ENCODE assay signal across 31 cellular contexts in the genomic region with DNA sequence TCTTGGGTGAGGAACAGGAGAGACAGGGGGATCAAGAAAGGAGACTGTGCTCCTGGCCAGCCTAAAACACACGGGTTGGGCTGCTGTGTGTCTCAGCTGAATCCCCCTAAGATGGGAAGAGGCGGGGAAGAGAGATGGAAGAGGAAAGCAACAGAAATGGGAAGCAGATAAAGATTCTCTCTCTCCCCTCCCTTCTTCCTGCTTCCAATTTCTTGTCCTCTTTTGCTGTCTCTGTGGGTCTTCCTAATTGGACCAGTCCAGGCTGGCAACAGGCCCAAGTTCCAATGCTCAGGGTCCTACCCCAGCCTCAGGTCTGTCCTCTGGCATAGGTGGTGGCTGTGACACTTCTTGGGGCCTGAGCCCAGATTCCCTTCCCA. TPM values are rescaled to one million over a fixed set of nuclear protein-coding genes. Genes with fewer than 3 reads are reported as not detected.
DNase-seq lines count a peak whose midpoint lies in the region; ATAC-seq and TF ChIP-seq lines count a peak whose summit lies in the region.
"Had no signal": no experiment of that assay in that cellular context is flagged by ENCODE, and none has a peak within 500 bp of the region (broad histone marks: within the 10 kb centered on the region; RNA-seq: fewer than 3 reads in every experiment).

No MANE protein-coding gene starts in this region.

- TF ChIP-seq CTCF in left ventricle myocardium inferior (IDR thresholded peaks at IDR 0.05; ENCODE audit: borderline replicate concordance): no peak
- no peak for TF ChIP-seq CTCF in mesothelial cell of epicardium (IDR thresholded peaks at IDR 0.05; ENCODE audit: unreplicated experiment)
- no peak for TF ChIP-seq CTCF in type B pancreatic cell (conservative IDR thresholded peaks at IDR 0.05)

- H3K9me3 Mint-ChIP-seq in mesothelial cell of epicardium (no peaks in the 10 kb centered on the region), type B pancreatic cell (no peaks in the 10 kb centered on the region)
- no peaks in the 10 kb centered on the region for H3K9me3 Mint-ChIP-seq in activated CD8-positive, alpha-beta memory T cell treated with anti-CD3 and anti-CD28 coated beads, Interleukin-2, amount 10 ng/mL, durations not matched to agents 7 days and 5 days (ENCODE audit: low read depth)
- H3K9me3 Mint-ChIP-seq: activated CD4-positive, alpha-beta T cell treated with anti-CD3 and anti-CD28 coated beads, Interleukin-2, amount 10 ng/mL, durations not matched to agents 7 days and 5 days; activated naive CD8-positive, alpha-beta T cell treated with anti-CD3 and anti-CD28 coated beads, Interleukin-2, amount 10 ng/mL, durations not matched to agents 7 days and 5 days; activated T-helper 17 cell treated with anti-CD3 and anti-CD28 coated beads, Interleukin-2, amount 50 U/mL, for 72 hours; stimulated activated effector memory CD8-positive, alpha-beta T cell treated with anti-CD3 and anti-CD28 coated beads, Interleukin-12 subunit alpha, Interleukin-12 subunit beta, amount 100 ng/mL, for 72 hours had no signal

- H3K36me3 Mint-ChIP-seq in T-helper 17 cell (ENCODE audit: low read depth) (peaks cover 2% of the 10 kb centered on the region), mesothelial cell of epicardium (no peaks in the 10 kb centered on the region), type B pancreatic cell (no peaks in the 10 kb centered on the region)
- no peaks in the 10 kb centered on the region for H3K36me3 Mint-ChIP-seq in activated CD8-positive, alpha-beta memory T cell treated with anti-CD3 and anti-CD28 coated beads, Interleukin-2, amount 10 ng/mL, durations not matched to agents 7 days and 5 days
- H3K36me3 Mint-ChIP-seq: activated naive CD8-positive, alpha-beta T cell treated with anti-CD3 and anti-CD28 coated beads, Interleukin-2, amount 10 ng/mL, durations not matched to agents 7 days and 5 days had no signal

- peak overlapping the region; percentile 89 for H3K27ac ChIP-seq in left ventricle myocardium inferior (replicated peaks)
- H3K27ac ChIP-seq: Peyer's patch had no signal

- H3K27me3 Mint-ChIP-seq in T-helper 17 cell (peaks cover 89% of the 10 kb centered on the region), mesothelial cell of epicardium (ENCODE audit: low read depth) (peaks cover 80% of the 10 kb centered on the region), type B pancreatic cell (peaks cover 76% of the 10 kb centered on the region)
- H3K27me3 Mint-ChIP-seq in activated CD8-positive, alpha-beta memory T cell treated with anti-CD3 and anti-CD28 coated beads, Interleukin-2, amount 10 ng/mL, durations not matched to agents 7 days and 5 days: peaks cover 82% of the 10 kb centered on the region

- ATAC-seq in T-helper 17 cell (no peak), GM21381 (IDR thresholded peaks at IDR 0.05; ENCODE audit: unreplicated experiment) (no peak)
- no peak for ATAC-seq in activated CD8-positive, alpha-beta memory T cell treated with anti-CD3 and anti-CD28 coated beads, Interleukin-2, amount 10 ng/mL, durations not matched to agents 7 days and 5 days
- ATAC-seq: activated T-helper 17 cell treated with anti-CD3 and anti-CD28 coated beads, Interleukin-2, amount 50 U/mL, for 72 hours; esophagus mucosa; GM12878; stimulated activated effector memory CD8-positive, alpha-beta T cell treated with anti-CD3 and anti-CD28 coated beads, Interleukin-12 subunit alpha, Interleukin-12 subunit beta, amount 100 ng/mL, for 72 hours had no signal

- peak overlapping the region; percentile 67 for H3K4me3 ChIP-seq in left ventricle myocardium inferior

- intact Hi-C loops in left ventricle myocardium inferior (cut with micrococcal nuclease) (no loop called here), cardiac septum (cut with DNase I) (loop anchor here (2.0 kb wide), 1 partner anchor 35 kb away; the partner anchor contains the start of gene ISLR)

- CTCF ChIA-PET in activated CD8-positive, alpha-beta memory T cell treated with anti-CD3 and anti-CD28 coated beads, Interleukin-2, amount 10 ng/mL, durations not matched to agents 7 days and 5 days (lab: Charles Lee): interaction anchor here (1.5 kb wide), 1 partner anchor 9 kb away, joined by 4 read pairs; no protein-coding TSS in a partner anchor

- H3K27ac Mint-ChIP-seq in T-helper 17 cell: no peak overlapping the region
- peak overlapping the region; percentile 52 for H3K27ac Mint-ChIP-seq in mesothelial cell of epicardium
- H3K27ac Mint-ChIP-seq in type B pancreatic cell: no peak overlapping the region
- H3K27ac Mint-ChIP-seq in activated CD8-positive, alpha-beta memory T cell treated with anti-CD3 and anti-CD28 coated beads, Interleukin-2, amount 10 ng/mL, durations not matched to agents 7 days and 5 days: no peak overlapping the region
- H3K27ac Mint-ChIP-seq: activated CD4-positive, alpha-beta T cell treated with anti-CD3 and anti-CD28 coated beads, Interleukin-2, amount 10 ng/mL, durations not matched to agents 7 days and 5 days; activated naive CD8-positive, alpha-beta T cell treated with anti-CD3 and anti-CD28 coated beads, Interleukin-2, amount 10 ng/mL, durations not matched to agents 7 days and 5 days; activated T-helper 17 cell treated with anti-CD3 and anti-CD28 coated beads, Interleukin-2, amount 50 U/mL, for 72 hours; stimulated activated effector memory CD8-positive, alpha-beta T cell treated with anti-CD3 and anti-CD28 coated beads, Interleukin-12 subunit alpha, Interleukin-12 subunit beta, amount 100 ng/mL, for 72 hours had no signal

- no peak for DNase-seq in left ventricle myocardium inferior
- DNase-seq in cardiac septum (ENCODE audit: low spot score): no peak
- DNase-seq in T-helper 17 cell: no peak
- DNase-seq in mesothelial cell of epicardium (ENCODE audit: low spot score in 2 of 2, unreplicated experiment in 2 of 2): no peak
- no peak for DNase-seq in type B pancreatic cell (ENCODE audit: extremely low spot score, unreplicated experiment)
- no peak for DNase-seq in activated CD8-positive, alpha-beta memory T cell treated with anti-CD3 and anti-CD28 coated beads, Interleukin-2, amount 10 ng/mL, durations not matched to agents 7 days and 5 days
- no peak for DNase-seq in DMS53 treated with DMSO at 0.1 percent for 48 hours (lab: John Stamatoyannopoulos, UW; ENCODE audit: unreplicated experiment)
- DNase-seq: activated CD4-positive, alpha-beta T cell treated with anti-CD3 and anti-CD28 coated beads, Interleukin-2, amount 10 ng/mL, durations not matched to agents 7 days and 5 days; activated naive CD8-positive, alpha-beta T cell treated with anti-CD3 and anti-CD28 coated beads, Interleukin-2, amount 10 ng/mL, durations not matched to agents 7 days and 5 days; Calu3; effector memory CD4-positive, alpha-beta T cell; foreskin melanocyte; NCI-H2171 treated with DMSO at 0.1 percent for 48 hours; NCI-H524 treated with DMSO at 0.1 percent for 48 hours; Peyer's patch; spleen; stimulated activated CD4-positive, alpha-beta T cell treated with anti-CD3 and anti-CD28 coated beads, Interleukin-2, amount 100 ng/mL, for 48 hours had no signal

- H3K4me3 Mint-ChIP-seq in T-helper 17 cell (peak overlapping the region; percentile 82), mesothelial cell of epicardium (peak overlapping the region; percentile 7), type B pancreatic cell (peak overlapping the region; percentile 41)
- no peak overlapping the region for H3K4me3 Mint-ChIP-seq in activated CD8-positive, alpha-beta memory T cell treated with anti-CD3 and anti-CD28 coated beads, Interleukin-2, amount 10 ng/mL, durations not matched to agents 7 days and 5 days

- no peaks in the 10 kb centered on the region for H3K9me3 ChIP-seq in left ventricle myocardium inferior (replicated peaks)
- no peaks in the 10 kb centered on the region for H3K9me3 ChIP-seq in T-helper 17 cell (ENCODE audit: control insufficient read depth, low read length, poor library complexity, severe bottlenecking)
- H3K9me3 ChIP-seq: HAP-1, Peyer's patch had no signal

- peaks cover 14% of the 10 kb centered on the region for H3K4me1 Mint-ChIP-seq in T-helper 17 cell
- peaks cover 30% of the 10 kb centered on the region for H3K4me1 Mint-ChIP-seq in mesothelial cell of epicardium
- peaks cover 46% of the 10 kb centered on the region for H3K4me1 Mint-ChIP-seq in type B pancreatic cell (ENCODE audit: unreplicated experiment)
- peaks cover 27% of the 10 kb centered on the region for H3K4me1 Mint-ChIP-seq in activated CD8-positive, alpha-beta memory T cell treated with anti-CD3 and anti-CD28 coated beads, Interleukin-2, amount 10 ng/mL, durations not matched to agents 7 days and 5 days
- H3K4me1 Mint-ChIP-seq: activated T-helper 17 cell treated with anti-CD3 and anti-CD28 coated beads, Interleukin-2, amount 50 U/mL, for 72 hours had no signal

- H3K4me1 ChIP-seq in left ventricle myocardium inferior: peaks cover 54% of the 10 kb centered on the region

- peaks cover 33% of the 10 kb centered on the region for H3K27me3 ChIP-seq in left ventricle myocardium inferior (ENCODE audit: low read depth)

- no peaks in the 10 kb centered on the region for H3K36me3 ChIP-seq in left ventricle myocardium inferior
- H3K36me3 ChIP-seq: HAP-1, Peyer's patch, spleen had no signal

RNA-seq across cellular contexts. Expression of gene ISLR2, which starts 7.1 kb away (rescaled TPM):
- 2.6 TPM for total RNA-seq in left ventricle myocardium inferior
- total RNA-seq in cardiac septum: 4.1 TPM
- total RNA-seq in T-helper 17 cell: not detected
- total RNA-seq in mesothelial cell of epicardium: 1.3 to 1.9 TPM (median 1.4 TPM) in 3 replicates
- total RNA-seq in type B pancreatic cell (ENCODE audit: low replicate concordance): 0.59 and 16.9 TPM in 2 replicates
- total RNA-seq in activated CD8-positive, alpha-beta memory T cell treated with anti-CD3 and anti-CD28 coated beads, Interleukin-2, amount 10 ng/mL, durations not matched to agents 7 days and 5 days: under 1 TPM; 0.14 to 0.20 TPM
- total RNA-seq: activated CD4-positive, alpha-beta T cell treated with anti-CD3 and anti-CD28 coated beads, Interleukin-2, amount 10 ng/mL, durations not matched to agents 7 days and 5 days; activated naive CD8-positive, alpha-beta T cell treated with anti-CD3 and anti-CD28 coated beads, Interleukin-2, amount 10 ng/mL, durations not matched to agents 7 days and 5 days; activated T-helper 17 cell treated with anti-CD3 and anti-CD28 coated beads, Interleukin-2, amount 50 U/mL, for 72 hours; Calu3; Daoy; LHCN-M2; liver; mononuclear cell; SK-MEL-5; T-helper 2 cell treated with Interferon-gamma antibody and Interleukin-4, amounts not matched to agents 100 ng/mL and 5 ng/mL, for 36 hours had no signal

RNA-seq across cellular contexts. Expression of gene ISLR, which starts 36.0 kb away (rescaled TPM):
- total RNA-seq in left ventricle myocardium inferior (12.7 TPM), cardiac septum (16.2 TPM), T-helper 17 cell (not detected), mesothelial cell of epicardium (59.8 to 66.8 TPM (median 64.9 TPM) in 3 replicates), type B pancreatic cell (ENCODE audit: low replicate concordance) (0.24 and 41.6 TPM in 2 replicates)
- total RNA-seq in activated CD8-positive, alpha-beta memory T cell treated with anti-CD3 and anti-CD28 coated beads, Interleukin-2, amount 10 ng/mL, durations not matched to agents 7 days and 5 days: not detected
- total RNA-seq: activated CD4-positive, alpha-beta T cell treated with anti-CD3 and anti-CD28 coated beads, Interleukin-2, amount 10 ng/mL, durations not matched to agents 7 days and 5 days; activated naive CD8-positive, alpha-beta T cell treated with anti-CD3 and anti-CD28 coated beads, Interleukin-2, amount 10 ng/mL, durations not matched to agents 7 days and 5 days; activated T-helper 17 cell treated with anti-CD3 and anti-CD28 coated beads, Interleukin-2, amount 50 U/mL, for 72 hours; Calu3; mononuclear cell; SK-MEL-5; T-helper 2 cell treated with Interferon-gamma antibody and Interleukin-4, amounts not matched to agents 100 ng/mL and 5 ng/mL, for 36 hours had no signal

RNA-seq across cellular contexts. Expression of gene GOLGA6A, which starts 55.2 kb away (rescaled TPM):
- not detected for total RNA-seq in left ventricle myocardium inferior
- not detected for total RNA-seq in cardiac septum
- 1 to 10 TPM in 1 of 2 donors, not detected in 1; 1.0 TPM for total RNA-seq in T-helper 17 cell
- 0.20 to 0.94 TPM (median 0.29 TPM) in 3 replicates for total RNA-seq in mesothelial cell of epicardium
- not detected in 2 replicates for total RNA-seq in type B pancreatic cell (ENCODE audit: low replicate concordance)
- total RNA-seq in activated CD8-positive, alpha-beta memory T cell treated with anti-CD3 and anti-CD28 coated beads, Interleukin-2, amount 10 ng/mL, durations not matched to agents 7 days and 5 days: not detected
- total RNA-seq: activated CD4-positive, alpha-beta T cell treated with anti-CD3 and anti-CD28 coated beads, Interleukin-2, amount 10 ng/mL, durations not matched to agents 7 days and 5 days; Calu3; Daoy; GM12878; LHCN-M2; mononuclear cell; omental fat pad; SK-MEL-5; T-helper 2 cell treated with Interferon-gamma antibody and Interleukin-4, amounts not matched to agents 100 ng/mL and 5 ng/mL, for 36 hours; urinary bladder had no signal
